In the genomic region with DNA sequence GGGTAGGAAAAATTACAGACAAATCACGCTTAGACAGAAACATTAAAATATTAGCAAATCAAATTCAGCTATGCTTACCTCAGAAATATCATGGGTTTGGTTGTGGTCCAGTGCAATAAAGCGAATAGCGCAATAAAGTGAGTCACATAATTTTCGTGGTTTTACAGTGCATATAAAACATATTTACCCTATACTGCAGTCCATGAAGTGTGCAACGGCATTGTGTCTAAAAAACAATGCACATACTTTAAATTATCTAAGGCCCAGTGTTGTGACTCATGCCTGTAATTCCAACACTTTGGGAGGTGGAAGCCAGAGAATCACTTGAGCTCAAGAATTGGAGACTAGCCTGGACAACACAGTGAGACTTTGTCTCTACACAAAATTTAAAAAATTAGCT, we compare ENCODE assay signal across 10 cellular contexts.
"Had no signal": no experiment of that assay in that cellular context is flagged by ENCODE, and none has a peak within 500 bp of the region (broad histone marks: within the 10 kb centered on the region; RNA-seq: fewer than 3 reads in every experiment).

No MANE protein-coding gene starts in this region.

- ATAC-seq: effector memory CD8-positive, alpha-beta T cell; sciatic nerve had no signal

- H3K79me2 ChIP-seq: hepatocyte had no signal

- H3K4me1 ChIP-seq: ascending aorta, suprapubic skin had no signal

- H3K27ac ChIP-seq: ascending aorta, hepatocyte, suprapubic skin had no signal

- H3K9me3 ChIP-seq: ascending aorta, suprapubic skin had no signal

- H3K27me3 ChIP-seq: ascending aorta, hepatocyte, suprapubic skin had no signal

- H3K36me3 ChIP-seq: ascending aorta, suprapubic skin had no signal

- DNase-seq: activated CD4-positive, CD25-positive, alpha-beta regulatory T cell treated with anti-CD3 and anti-CD28 coated beads, Interleukin-2, amount 50 U/mL, for 72 hours; activated naive CD4-positive, alpha-beta T cell; activated naive CD8-positive, alpha-beta T cell treated with anti-CD3 and anti-CD28 coated beads, Interleukin-2, amount 10 ng/mL, durations not matched to agents 7 days and 5 days; cerebellar nuclear complex; effector memory CD8-positive, alpha-beta T cell; midbrain had no signal

- H3K4me2 ChIP-seq: hepatocyte had no signal

- H2AFZ ChIP-seq: hepatocyte had no signal

- H3K4me3 ChIP-seq: ascending aorta, hepatocyte, suprapubic skin had no signal
